ENCODE assay signal across 8 cellular contexts in the genomic region with DNA sequence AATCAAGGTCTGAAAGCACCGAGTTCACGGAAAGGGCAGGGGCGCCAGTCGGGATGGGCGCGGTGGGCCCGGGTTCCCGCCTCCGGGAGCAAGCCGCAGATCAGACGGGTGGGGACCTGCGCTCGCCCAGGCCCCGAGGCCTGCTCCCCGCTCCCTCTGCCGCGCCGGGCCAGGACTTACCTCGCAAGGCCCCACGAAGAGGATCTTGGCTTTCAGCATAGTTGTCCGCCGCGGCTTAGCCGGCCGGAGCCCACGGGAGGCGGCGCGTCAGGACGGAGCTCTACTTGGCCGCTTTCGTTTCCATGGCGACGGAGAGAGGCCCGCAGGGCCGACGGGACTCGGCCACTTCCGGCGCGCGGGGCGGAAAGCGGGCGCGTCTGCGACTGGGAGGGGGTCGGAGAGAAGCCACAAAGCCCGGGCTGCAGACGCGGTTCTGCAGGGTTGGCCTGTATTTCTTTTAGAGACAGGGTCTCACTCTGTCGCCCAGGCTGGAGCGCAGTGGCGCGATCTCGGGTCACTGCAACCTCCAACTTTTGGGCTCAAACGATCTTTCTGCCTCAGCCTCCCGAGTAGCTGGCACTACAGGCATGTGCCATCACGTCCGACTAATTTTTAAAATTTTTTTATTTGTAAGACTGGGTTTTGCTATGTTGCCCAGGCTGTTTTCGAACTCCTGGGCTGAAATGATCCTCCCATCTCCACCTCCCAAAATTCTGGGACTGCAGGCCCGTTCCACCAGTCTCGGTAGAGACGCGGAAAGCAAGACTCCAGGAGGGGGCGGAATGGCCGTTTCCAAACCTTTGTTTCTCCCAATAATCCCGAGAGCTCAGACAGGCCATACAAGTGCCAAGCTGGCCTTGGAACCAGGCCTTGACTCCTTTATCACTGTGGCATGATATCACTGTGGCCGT. TPM values are rescaled to one million over a fixed set of nuclear protein-coding genes. Genes with fewer than 3 reads are reported as not detected.
DNase-seq lines count a peak whose midpoint lies in the region; ATAC-seq and TF ChIP-seq lines count a peak whose summit lies in the region.

Gene IFT22, minus strand, starts transcription at position 322 of the 911 bp plus-strand sequence. Its CDS starts 103 bp downstream, at position 219.

- H3K4me3 ChIP-seq in ACC112 (ENCODE audit: low read depth, low read length) (peak within 1 kb of the TSS; percentile 95), WI38 (ENCODE audit: low read depth, low read length) (peak within 1 kb of the TSS; percentile 83), mammary epithelial cell (replicated peaks in 1 of 3; ENCODE audit: insufficient read depth in 1 of 3, low read depth in 2 of 3, low read length in 3 of 3) (peak within 1 kb of the TSS; percentile 78 to 90 (median 84)), smooth muscle cell (peak within 1 kb of the TSS; percentile 78)

- no peaks in the 10 kb centered on the region for H3F3A ChIP-seq in smooth muscle cell (ENCODE audit: low read depth)

- H4K20me1 ChIP-seq in mammary epithelial cell (ENCODE audit: insufficient read depth, low read length) (no peaks in the 10 kb centered on the region), smooth muscle cell (ENCODE audit: low read depth) (no peaks in the 10 kb centered on the region)

- H3K79me2 ChIP-seq in ACC112 (ENCODE audit: control insufficient read depth, insufficient read depth, low read length, unreplicated experiment): peaks cover 6% of the 10 kb centered on the region
- H3K79me2 ChIP-seq in mammary epithelial cell (ENCODE audit: insufficient read depth, low read length): peaks cover 9% of the 10 kb centered on the region
- peaks cover 16% of the 10 kb centered on the region for H3K79me2 ChIP-seq in smooth muscle cell (ENCODE audit: low read depth)

- no peaks in the 10 kb centered on the region for H3K36me3 ChIP-seq in ACC112 (ENCODE audit: insufficient read depth, low read length)
- H3K36me3 ChIP-seq in mammary epithelial cell (ENCODE audit: insufficient read depth, low read length): no peaks in the 10 kb centered on the region
- H3K36me3 ChIP-seq in smooth muscle cell (ENCODE audit: low read depth): no peaks in the 10 kb centered on the region

- peak; percentile 90 for ATAC-seq in GM18861 (IDR thresholded peaks at IDR 0.05; ENCODE audit: unreplicated experiment)
- ATAC-seq in HG03103 (IDR thresholded peaks at IDR 0.05; ENCODE audit: low read depth, unreplicated experiment): peak; percentile 97

- CTCF ChIA-PET in mammary epithelial cell (lab: Charles Lee; ENCODE audit: low non-redundant PET): interaction anchor here (0.5 to 0.7 kb wide), 4 partner anchors 15 to 135 kb away, joined by 3 to 9 read pairs (median 4); no protein-coding TSS in a partner anchor

- H2AFZ ChIP-seq in ACC112 (ENCODE audit: low read length, unreplicated experiment) (peak within 1 kb of the TSS; percentile 96), mammary epithelial cell (ENCODE audit: low read depth, low read length) (peak within 1 kb of the TSS; percentile 96), smooth muscle cell (ENCODE audit: low read depth) (peak within 1 kb of the TSS; percentile 97)

- in situ Hi-C loops in mammary epithelial cell (cut with MboI; ENCODE audit: low sequenced_read_pairs in 2 of 2): no loop called here

- H3K27ac ChIP-seq in ACC112 (ENCODE audit: low read depth, low read length) (peak within 1 kb of the TSS; percentile 21; the same call in 1 of the 2 replicates), mammary epithelial cell (ENCODE audit: insufficient read depth, low read depth, low read length) (peak within 1 kb of the TSS; percentile 79), smooth muscle cell (ENCODE audit: low read depth) (peak within 1 kb of the TSS; percentile 76)

- intact Hi-C loops in mammary epithelial cell (cut with micrococcal nuclease): loop anchor here (5.0 kb wide), 1 partner anchor 91 kb away; no protein-coding TSS in a partner anchor

- DNase-seq in NCI-H2171 treated with DMSO at 0.1 percent for 48 hours (lab: John Stamatoyannopoulos, UW) (peak; percentile 79), mammary epithelial cell (peak; percentile 81), iPS-NIHi7 (ENCODE audit: extremely low spot score) (peak; percentile 92), smooth muscle cell (lab: John Stamatoyannopoulos, UW; ENCODE audit: unreplicated experiment) (peak; percentile 70)

- H3K4me2 ChIP-seq in mammary epithelial cell (ENCODE audit: insufficient read depth, low read depth, low read length): peak within 1 kb of the TSS; percentile 85
- H3K4me2 ChIP-seq in smooth muscle cell: peak within 1 kb of the TSS; percentile 89

- 2% methylated on average over 20 of the region's 69 CpGs for WGBS in mammary epithelial cell (ENCODE audit: low coverage, missing lambda C conversion rate)
- WGBS in smooth muscle cell (ENCODE audit: low lambda C conversion rate): 2% methylated on average over 60 of the region's 69 CpGs

- H3K27me3 ChIP-seq in ACC112 (ENCODE audit: insufficient read depth, low read length): no peaks in the 10 kb centered on the region
- H3K27me3 ChIP-seq in mammary epithelial cell (ENCODE audit: insufficient read depth, low read length): no peaks in the 10 kb centered on the region
- no peaks in the 10 kb centered on the region for H3K27me3 ChIP-seq in smooth muscle cell (ENCODE audit: low read depth)

- H3K9ac ChIP-seq in mammary epithelial cell (ENCODE audit: insufficient read depth, low read length): peak within 1 kb of the TSS; percentile 75
- peak within 1 kb of the TSS; percentile 87 for H3K9ac ChIP-seq in smooth muscle cell (ENCODE audit: low read depth)

- H3K9me3 ChIP-seq in mammary epithelial cell (replicated peaks; ENCODE audit: insufficient read depth, low read length): no peaks in the 10 kb centered on the region
- H3K9me3 ChIP-seq in smooth muscle cell (replicated peaks; ENCODE audit: low read depth): no peaks in the 10 kb centered on the region

- BruUV-seq in mammary epithelial cell (replicated peaks; lab: Mats Ljungman, UMichigan): TSS peak; percentile 56

- H3K4me1 ChIP-seq in ACC112 (ENCODE audit: control insufficient read depth, insufficient read depth, low read length, unreplicated experiment): no peaks in the 10 kb centered on the region
- no peaks in the 10 kb centered on the region for H3K4me1 ChIP-seq in mammary epithelial cell (ENCODE audit: insufficient read depth, low read length)
- H3K4me1 ChIP-seq in smooth muscle cell (ENCODE audit: low read depth): peaks cover 6% of the 10 kb centered on the region

- TF ChIP-seq CTCF in WI38 (IDR thresholded peaks at IDR 0.05; ENCODE audit: low read depth, low read length) (peak; percentile 22; the same call in 1 of the 2 replicates), mammary epithelial cell (conservative IDR thresholded peaks at IDR 0.05 in 1 of 2, IDR thresholded peaks at IDR 0.05 in 1 of 2; ENCODE audit: extremely low read depth in 1 of 2, insufficient read depth in 1 of 2, low read depth in 1 of 2, low read length in 2 of 2) (peak; percentile 2 to 47), smooth muscle cell (IDR thresholded peaks at IDR 0.05; ENCODE audit: borderline replicate concordance, insufficient read depth, poor library complexity, severe bottlenecking) (peak; percentile 24)

- dilution Hi-C loops in mammary epithelial cell (cut with HindIII; ENCODE audit: low sequenced_read_pairs): no loop called here

RNA-seq across cellular contexts. Expression of gene IFT22, which starts in this region (rescaled TPM):
- total RNA-seq in mammary epithelial cell (10 to 100 TPM; 24.7 to 32.2 TPM), smooth muscle cell (36.8 and 52.7 TPM in 2 replicates)
- polyA plus RNA-seq in mammary epithelial cell (33.8 TPM), smooth muscle cell (46.2 and 51.9 TPM in 2 replicates)
- 73.8 TPM for polyA minus RNA-seq in mammary epithelial cell

Comparison
In these comparisons a context has a peak if more than half of its experiments do, and no peak if none do; other contexts are left out.
1. Peak in every context shown above with its lines: DNase-seq, ATAC-seq, H3K4me3 ChIP-seq and H3K27ac ChIP-seq.
2. H3K27ac ChIP-seq: peak in every context shown above with its lines; median percentile 79 in mammary epithelial cell; 76 in smooth muscle cell; 21 in ACC112.